In genomic region chr11:29773656-29774264, GRCh38 we compare ENCODE assay signal across 20 cellular contexts.
A peak's percentile ranks its signal among the peaks of the same experiment; 100 is the strongest.
DNase-seq lines count a peak whose midpoint lies in the region; ATAC-seq and TF ChIP-seq lines count a peak whose summit lies in the region.
"Had no signal": no experiment of that assay in that cellular context is flagged by ENCODE, and none has a peak within 500 bp of the region (broad histone marks: within the 10 kb centered on the region; RNA-seq: fewer than 3 reads in every experiment).

No MANE protein-coding gene starts in this region.

- H3K4me1 ChIP-seq in vagina: no peaks in the 10 kb centered on the region
- H3K4me1 ChIP-seq: psoas muscle had no signal

- no peaks in the 10 kb centered on the region for H3K27me3 Mint-ChIP-seq in progenitor cell of endocrine pancreas
- H3K27me3 Mint-ChIP-seq: CD4-positive, CD25-positive, alpha-beta regulatory T cell; memory B cell; natural killer cell treated with Interleukin-12 subunit alpha and Interleukin-12 subunit beta and Interleukin-15 and Interleukin-18, amount 100 ng/mL, for 72 hours had no signal

- TF ChIP-seq POLR2A in vagina (IDR thresholded peaks at IDR 0.05): no peak

- H3K9me3 ChIP-seq in vagina: no peaks in the 10 kb centered on the region
- H3K9me3 ChIP-seq: psoas muscle had no signal

- TF ChIP-seq CTCF in progenitor cell of endocrine pancreas (IDR thresholded peaks at IDR 0.05; ENCODE audit: unreplicated experiment) (no peak), vagina (IDR thresholded peaks at IDR 0.05) (no peak)

- no peak overlapping the region for H3K4me3 ChIP-seq in vagina
- H3K4me3 ChIP-seq: psoas muscle had no signal

- H3K27ac ChIP-seq in caudate nucleus (ENCODE audit: low read depth, low read length): peak overlapping the region; percentile 65
- H3K27ac ChIP-seq in vagina: no peak overlapping the region
- H3K27ac ChIP-seq: brain microvascular endothelial cell, HL-60, psoas muscle had no signal

- H3K27ac Mint-ChIP-seq in progenitor cell of endocrine pancreas: peak overlapping the region; percentile 96
- H3K27ac Mint-ChIP-seq: activated naive CD4-positive, alpha-beta T cell treated with anti-CD3 and anti-CD28 coated beads, Interleukin-2, amount 50 U/mL, for 72 hours; activated T-cell treated with anti-CD3 and anti-CD28 coated beads, Interleukin-2, amount 50 U/mL, for 72 hours; CD4-positive, CD25-positive, alpha-beta regulatory T cell; memory B cell; natural killer cell treated with Interleukin-12 subunit alpha and Interleukin-12 subunit beta and Interleukin-15 and Interleukin-18, amount 100 ng/mL, for 72 hours had no signal

- H3K36me3 ChIP-seq in vagina: no peaks in the 10 kb centered on the region
- H3K36me3 ChIP-seq: brain microvascular endothelial cell had no signal

- H3K27me3 ChIP-seq in vagina: no peaks in the 10 kb centered on the region
- H3K27me3 ChIP-seq: brain microvascular endothelial cell had no signal

- ATAC-seq in HG02885 (IDR thresholded peaks at IDR 0.05; ENCODE audit: poor library complexity, unreplicated experiment): no peak
- ATAC-seq: activated naive CD4-positive, alpha-beta T cell treated with anti-CD3 and anti-CD28 coated beads, Interleukin-2, amount 50 U/mL, for 72 hours; activated T-cell treated with anti-CD3 and anti-CD28 coated beads, Interleukin-2, amount 50 U/mL, for 72 hours; natural killer cell treated with Interleukin-12 subunit alpha and Interleukin-12 subunit beta and Interleukin-15 and Interleukin-18, amount 100 ng/mL, for 72 hours; psoas muscle had no signal

- intact Hi-C loops in vagina (cut with DNase I): no loop called here

- H3K36me3 Mint-ChIP-seq in progenitor cell of endocrine pancreas (ENCODE audit: insufficient read depth): peaks cover 4% of the 10 kb centered on the region
- H3K36me3 Mint-ChIP-seq: CD4-positive, CD25-positive, alpha-beta regulatory T cell; memory B cell had no signal

- H3K4me3 Mint-ChIP-seq in progenitor cell of endocrine pancreas (ENCODE audit: low read depth): peak overlapping the region; percentile 1
- H3K4me3 Mint-ChIP-seq: activated T-cell treated with anti-CD3 and anti-CD28 coated beads, Interleukin-2, amount 50 U/mL, for 72 hours; CD4-positive, CD25-positive, alpha-beta regulatory T cell; memory B cell; natural killer cell treated with Interleukin-12 subunit alpha and Interleukin-12 subunit beta and Interleukin-15 and Interleukin-18, amount 100 ng/mL, for 72 hours had no signal

- peaks cover 6% of the 10 kb centered on the region for H3K9me3 Mint-ChIP-seq in progenitor cell of endocrine pancreas (ENCODE audit: low read depth)

- peaks cover 14% of the 10 kb centered on the region for H3K4me1 Mint-ChIP-seq in progenitor cell of endocrine pancreas (ENCODE audit: low read depth)
- H3K4me1 Mint-ChIP-seq: CD4-positive, CD25-positive, alpha-beta regulatory T cell; memory B cell had no signal

- DNase-seq in HT1080 (ENCODE audit: low read depth) (peak; percentile 38), caudate nucleus (lab: John Stamatoyannopoulos, UW) (peak in 44 of 61 donors; percentile 6 to 92 (median 49)), iPS-NIHi7 (ENCODE audit: extremely low spot score) (peak; percentile 10), progenitor cell of endocrine pancreas (ENCODE audit: low spot score, unreplicated experiment) (peak; percentile 19), vagina (ENCODE audit: extremely low spot score in 2 of 2) (no peak), NCI-H2081 (lab: John Stamatoyannopoulos, UW) (no peak), DMS 273 (lab: John Stamatoyannopoulos, UW; ENCODE audit: unreplicated experiment) (no peak)
- DNase-seq: activated T-cell treated with anti-CD3 and anti-CD28 coated beads, Interleukin-2, amount 50 U/mL, for 72 hours; brain microvascular endothelial cell; CD4-positive, CD25-positive, alpha-beta regulatory T cell; KG1; MV-4-11; NCI-H510A treated with DMSO at 0.1 percent for 48 hours; psoas muscle; T1000 had no signal

Comparison
In these comparisons a context has a peak if more than half of its experiments do, and no peak if none do; other contexts are left out.
1. DNase-seq: peak in HT1080 (single experiment), caudate nucleus (44 of 61), iPS-NIHi7 (single experiment) and progenitor cell of endocrine pancreas (single experiment); none in vagina (0 of 2), NCI-H2081 (0 of 2) and DMS 273 (single experiment).